In the genomic region with DNA sequence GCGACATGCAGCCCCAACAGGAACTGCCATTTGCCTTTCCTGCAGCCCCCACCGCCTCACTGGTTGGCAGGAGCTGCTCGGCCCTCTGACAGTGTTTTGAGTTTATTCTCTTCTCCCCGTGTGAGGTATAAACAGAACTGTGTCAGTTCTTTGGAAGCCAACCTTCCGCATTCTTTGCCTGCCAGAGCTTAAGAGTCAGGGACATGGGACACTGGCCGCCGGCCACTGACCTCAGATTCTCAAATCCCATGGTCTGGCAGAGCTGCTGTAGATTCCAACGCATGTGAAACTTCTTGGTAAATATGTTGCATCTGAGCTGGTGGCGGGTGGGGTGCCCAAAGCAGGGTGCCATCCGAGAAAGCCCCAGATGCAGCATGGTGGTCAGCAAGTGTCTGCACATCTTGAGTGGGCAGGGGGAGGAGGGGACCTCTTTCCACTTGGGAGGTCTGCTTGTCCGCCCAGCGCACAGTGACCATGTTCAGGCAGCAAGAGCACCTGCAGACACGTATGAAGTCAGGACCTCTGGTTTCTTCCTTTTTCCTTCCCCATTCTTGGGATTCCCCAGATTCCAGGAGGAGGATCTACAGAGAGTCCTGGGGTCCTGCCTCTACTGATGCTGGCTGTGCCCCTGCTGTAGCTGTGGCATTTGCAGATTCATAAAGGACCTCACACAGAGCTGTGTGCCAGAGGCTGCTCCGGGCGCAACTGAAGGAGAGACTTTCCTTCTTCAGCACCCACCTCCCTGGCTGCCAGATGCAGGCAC, we compare ENCODE assay signal across 20 cellular contexts. TPM values are rescaled to one million over a fixed set of nuclear protein-coding genes. Genes with fewer than 3 reads are reported as not detected.
DNase-seq lines count a peak whose midpoint lies in the region; ATAC-seq, FAIRE-seq and TF ChIP-seq lines count a peak whose summit lies in the region.
"Had no signal": no experiment of that assay in that cellular context is flagged by ENCODE, and none has a peak within 500 bp of the region (broad histone marks: within the 10 kb centered on the region; RNA-seq: fewer than 3 reads in every experiment).

No MANE protein-coding gene starts in this region.

- TF ChIP-seq RAD21 in liver (IDR thresholded peaks at IDR 0.05), result no peak
- TF ChIP-seq RAD21 in HepG2 (CRISPR knock-in tag; IDR thresholded peaks at IDR 0.05), result no peak

- H3K79me2 ChIP-seq in HepG2 (ENCODE audit: insufficient read depth, low read length), result no peaks in the 10 kb centered on the region

- H3K14ac ChIP-seq in mesenchymal stem cell (ENCODE audit: low read length in 2 of 2), result no peak overlapping the region

- H3K27ac ChIP-seq in liver (ENCODE audit: low read depth in 1 of 2, low read length in 2 of 2), result no peak overlapping the region
- H3K27ac ChIP-seq in HepG2 (ENCODE audit: extremely low read length, insufficient read depth, low read length), result no peak overlapping the region
- no peak overlapping the region for H3K27ac ChIP-seq in endodermal cell (ENCODE audit: low read depth, low read length)
- H3K27ac ChIP-seq in mesenchymal stem cell (ENCODE audit: low read length, poor library complexity, severe bottlenecking), result no peak overlapping the region

- no peak overlapping the region for H3K4ac ChIP-seq in mesenchymal stem cell (ENCODE audit: low read depth in 1 of 2, low read length in 2 of 2)

- H2BK5ac ChIP-seq in mesenchymal stem cell (ENCODE audit: low read depth, low read length, poor library complexity, severe bottlenecking), result no peak overlapping the region

- H2AK5ac ChIP-seq in mesenchymal stem cell (ENCODE audit: low read length, severe bottlenecking), result no peak overlapping the region

- H3K23ac ChIP-seq in mesenchymal stem cell (ENCODE audit: low read length in 2 of 2), result no peak overlapping the region

- DNase-seq in HepG2 (ENCODE audit: low spot score) (no peak), endodermal cell (peak; percentile 55), mesenchymal stem cell (peak; percentile 2), NCI-H510A (lab: John Stamatoyannopoulos, UW) (no peak), endothelial cell (ENCODE audit: low spot score) (no peak)
- DNase-seq in central memory CD4-positive, alpha-beta T cell, result no peak
- DNase-seq: 8988T; caudate nucleus; DMS 273 treated with DMSO at 0.1 percent for 48 hours; H9; islet precursor cell; naive thymus-derived CD8-positive, alpha-beta T cell; NCI-H345; OCI-M1; T-helper 9 cell had no signal

- no peak overlapping the region for H2BK15ac ChIP-seq in mesenchymal stem cell (ENCODE audit: low read depth, poor library complexity, severe bottlenecking)

- H3K36me3 ChIP-seq in liver (ENCODE audit: control insufficient read depth in 4 of 4, insufficient read depth in 3 of 4, low read depth in 1 of 4, low read length in 3 of 4) (no peaks in the 10 kb centered on the region), HepG2 (replicated peaks in 1 of 2; ENCODE audit: control insufficient read depth in 1 of 2, insufficient read depth in 2 of 2, low read length in 2 of 2) (no peaks in the 10 kb centered on the region), endodermal cell (ENCODE audit: control insufficient read depth, insufficient read depth, low read length) (no peaks in the 10 kb centered on the region), mesenchymal stem cell (ENCODE audit: control insufficient read depth in 1 of 2, insufficient read depth in 2 of 2, low read depth in 1 of 2, low read length in 2 of 2) (no peaks in the 10 kb centered on the region)

- no peak overlapping the region for H4K91ac ChIP-seq in mesenchymal stem cell (ENCODE audit: low read length)

- H3K27me3 Mint-ChIP-seq in endodermal cell (ENCODE audit: insufficient read depth), result peaks cover 72% of the 10 kb centered on the region
- H3K27me3 Mint-ChIP-seq in endothelial cell (ENCODE audit: unreplicated experiment), result peaks cover 23% of the 10 kb centered on the region

- H3K9me3 Mint-ChIP-seq in endodermal cell (no peaks in the 10 kb centered on the region), endothelial cell (ENCODE audit: unreplicated experiment) (no peaks in the 10 kb centered on the region)

- in situ Hi-C loops in HepG2 (cut with HindIII; ENCODE audit: extremely low pct_ligation_motif_present, low pct_unique_long_range_greater_than_20kb), result no loop called here

- ATAC-seq in HepG2 (no peak; the same call in 2 of the 3 replicates), GM19324 (IDR thresholded peaks at IDR 0.05; ENCODE audit: low FRiP score, unreplicated experiment) (no peak)
- ATAC-seq: naive thymus-derived CD8-positive, alpha-beta T cell had no signal

- H3K9ac ChIP-seq in liver (ENCODE audit: low read depth in 1 of 2, low read length in 2 of 2) (no peak overlapping the region), HepG2 (ENCODE audit: insufficient read depth, low read depth, low read length) (no peak overlapping the region), endodermal cell (ENCODE audit: extremely low read depth, low read length, poor library complexity, severe bottlenecking) (no peak overlapping the region), mesenchymal stem cell (ENCODE audit: low read length) (no peak overlapping the region)

- H3K4me3 Mint-ChIP-seq in endodermal cell (no peak overlapping the region), endothelial cell (ENCODE audit: unreplicated experiment) (no peak overlapping the region)
- H3K4me3 Mint-ChIP-seq: H9; naive thymus-derived CD8-positive, alpha-beta T cell had no signal

- no peak overlapping the region for H3K27ac Mint-ChIP-seq in endodermal cell
- H3K27ac Mint-ChIP-seq in endothelial cell (ENCODE audit: unreplicated experiment), result no peak overlapping the region

- peaks cover 2 to 13% (median 8%) of the 10 kb centered on the region in 4 donors for H3K27me3 ChIP-seq in liver (ENCODE audit: control insufficient read depth in 4 of 4, insufficient read depth in 4 of 4, low read length in 3 of 4)
- peaks cover 15 to 80% of the 10 kb centered on the region in 2 experiments for H3K27me3 ChIP-seq in HepG2 (ENCODE audit: control insufficient read depth in 1 of 2, insufficient read depth in 2 of 2, low read length in 2 of 2)
- peaks cover 55% of the 10 kb centered on the region for H3K27me3 ChIP-seq in endodermal cell (ENCODE audit: control insufficient read depth, insufficient read depth, low read length, poor library complexity, severe bottlenecking)
- H3K27me3 ChIP-seq in mesenchymal stem cell (ENCODE audit: control insufficient read depth in 1 of 2, insufficient read depth in 1 of 2, low read length in 2 of 2), result peaks cover 38 to 74% of the 10 kb centered on the region in 2 experiments

- no peak overlapping the region for H2BK120ac ChIP-seq in mesenchymal stem cell (ENCODE audit: low read depth, low read length)

- H3K4me1 Mint-ChIP-seq in endodermal cell (peaks cover 10% of the 10 kb centered on the region), endothelial cell (ENCODE audit: unreplicated experiment) (peaks cover 3% of the 10 kb centered on the region)

- no peak overlapping the region for H3K18ac ChIP-seq in mesenchymal stem cell (ENCODE audit: low read depth in 1 of 2, low read length in 2 of 2)

- no peak for TF ChIP-seq POLR2A in HepG2 (IDR thresholded peaks at IDR 0.05; ENCODE audit: insufficient read depth in 1 of 2, low read depth in 2 of 2, low read length in 2 of 2)

- H3K4me3 ChIP-seq in liver (ENCODE audit: low read depth in 1 of 3, low read length in 3 of 3), result no peak overlapping the region
- no peak overlapping the region for H3K4me3 ChIP-seq in HepG2 (replicated peaks in 1 of 3; ENCODE audit: insufficient read depth in 1 of 3, low read depth in 2 of 3, low read length in 3 of 3)
- H3K4me3 ChIP-seq in endodermal cell (ENCODE audit: low read length), result no peak overlapping the region
- H3K4me3 ChIP-seq in mesenchymal stem cell (ENCODE audit: insufficient read depth in 1 of 2, low read depth in 1 of 2, low read length in 2 of 2), result no peak overlapping the region
- H3K4me3 ChIP-seq: smooth muscle cell had no signal

- H3K4me1 ChIP-seq in liver (ENCODE audit: control insufficient read depth in 4 of 4, insufficient read depth in 4 of 4, low read length in 3 of 4) (peaks cover 0 to 2% (median 0%) of the 10 kb centered on the region in 4 donors), HepG2 (ENCODE audit: insufficient read depth, low read length) (no peaks in the 10 kb centered on the region), endodermal cell (ENCODE audit: control insufficient read depth, insufficient read depth, low read length) (no peaks in the 10 kb centered on the region), mesenchymal stem cell (ENCODE audit: control insufficient read depth, insufficient read depth, low read depth, low read length) (peaks cover 30% of the 10 kb centered on the region)

- H3K79me1 ChIP-seq in mesenchymal stem cell (replicated peaks; ENCODE audit: low read length, poor library complexity, severe bottlenecking), result no peaks in the 10 kb centered on the region

- H3K4me2 ChIP-seq in HepG2 (ENCODE audit: low read depth, low read length) (no peak overlapping the region), mesenchymal stem cell (ENCODE audit: low read length, poor library complexity, severe bottlenecking) (no peak overlapping the region)
- H3K4me2 ChIP-seq: smooth muscle cell had no signal

- FAIRE-seq in HepG2 (lab: Jason Lieb, UNC), result no peak

- no TSS peak for BruUV-seq in HepG2 (replicated peaks; lab: Mats Ljungman, UMichigan)

- no peaks in the 10 kb centered on the region for H3K9me3 ChIP-seq in liver (ENCODE audit: control insufficient read depth in 4 of 4, low read length in 3 of 4)
- no peaks in the 10 kb centered on the region for H3K9me3 ChIP-seq in HepG2 (ENCODE audit: low read length)
- H3K9me3 ChIP-seq in endodermal cell (ENCODE audit: control insufficient read depth, low read length), result no peaks in the 10 kb centered on the region
- peaks cover 4% of the 10 kb centered on the region for H3K9me3 ChIP-seq in mesenchymal stem cell (ENCODE audit: control insufficient read depth, low read length)

- WGBS in liver, result 61% methylated on average over 15 of the region's 15 CpGs
- WGBS in HepG2 (ENCODE audit: low lambda C conversion rate), result 20% methylated on average over 13 of the region's 15 CpGs
- 75 to 84% methylated on average over 13 to 15 of the region's 15 CpGs for WGBS in endodermal cell (ENCODE audit: insufficient coverage in 1 of 2, insufficient read length in 1 of 2), 2 experiments
- 66% methylated on average over 15 of the region's 15 CpGs for WGBS in mesenchymal stem cell

- H3K36me3 Mint-ChIP-seq in endodermal cell (ENCODE audit: low read depth) (no peaks in the 10 kb centered on the region), endothelial cell (ENCODE audit: low read depth, unreplicated experiment) (peaks cover under 1% of the 10 kb centered on the region)
- H3K36me3 Mint-ChIP-seq: naive thymus-derived CD8-positive, alpha-beta T cell had no signal

- TF ChIP-seq EP300 in HepG2 (IDR thresholded peaks at IDR 0.05; ENCODE audit: low read depth in 2 of 2, low read length in 2 of 2) (no peak), HepG2 (CRISPR knock-in tag; IDR thresholded peaks at IDR 0.05; ENCODE audit: borderline replicate concordance) (no peak)

- no peaks in the 10 kb centered on the region for H4K20me1 ChIP-seq in HepG2 (ENCODE audit: insufficient read depth, low read length)

- intact Hi-C loops in HepG2 (cut with micrococcal nuclease; ENCODE audit: unreplicated experiment), result no loop called here

- H2BK12ac ChIP-seq in mesenchymal stem cell (ENCODE audit: low read length in 2 of 2), result no peak overlapping the region

- H4K8ac ChIP-seq in mesenchymal stem cell (ENCODE audit: low read length), result no peak overlapping the region

- H2AFZ ChIP-seq in HepG2 (ENCODE audit: low read length), result no peak overlapping the region
- no peak overlapping the region for H2AFZ ChIP-seq in mesenchymal stem cell (ENCODE audit: low read depth, low read length)

- POLR2A ChIA-PET in HepG2 (lab: Yijun Ruan, JAX), result no interaction called here

- TF ChIP-seq CTCF in liver (IDR thresholded peaks at IDR 0.05; ENCODE audit: low read depth, low read length, missing input control) (no peak), HepG2 (CRISPR knock-in tag; IDR thresholded peaks at IDR 0.05) (no peak), endodermal cell (conservative IDR thresholded peaks at IDR 0.05) (no peak), endothelial cell (IDR thresholded peaks at IDR 0.05; ENCODE audit: unreplicated experiment) (no peak)

- CTCF ChIA-PET in HepG2 (lab: Yijun Ruan, JAX; ENCODE audit: low intra/inter-chr PET ratio, low total read pairs), result no interaction called here

RNA-seq across cellular contexts. Expression of gene ASB18, which starts 23.8 kb away (rescaled TPM):
- total RNA-seq in liver (not detected), HepG2 (2016; rRNA removed; fragmentation: Illumina TruSeq; extraction: Trizol) (not detected in 2 replicates), endodermal cell (not detected), endothelial cell (ENCODE audit: unreplicated experiment) (not detected)
- polyA plus RNA-seq in liver (not detected), HepG2 (2011; rRNA removed) (not detected in 2 replicates)
- total RNA-seq in HepG2 (2016; cell fraction: cytosol; rRNA removed; fragmentation: Illumina TruSeq; extraction: Trizol; ENCODE audit: low read depth), result not detected in 2 replicates
- total RNA-seq in HepG2 (2016; cell fraction: insoluble cytoplasmic fraction; rRNA removed; fragmentation: Illumina TruSeq; extraction: Trizol), result not detected in 2 replicates
- not detected in 2 replicates for total RNA-seq in HepG2 (2016; cell fraction: membrane; rRNA removed; fragmentation: Illumina TruSeq; extraction: Trizol)
- not detected in 2 replicates for total RNA-seq in HepG2 (2016; cell fraction: nucleus; rRNA removed; fragmentation: Illumina TruSeq; extraction: Trizol)
- not detected in 2 replicates for polyA plus RNA-seq in HepG2 (2011; cell fraction: cytosol; rRNA removed)
- polyA plus RNA-seq in HepG2 (2011; cell fraction: nucleus; rRNA removed), result not detected in 2 replicates
- not detected in 2 replicates for polyA plus RNA-seq in HepG2 (2012)
- not detected in 2 replicates for polyA plus RNA-seq in HepG2 (2016; cell fraction: cytosol; fragmentation: Illumina TruSeq; extraction: Trizol; ENCODE audit: low read depth)
- not detected in 2 replicates for polyA plus RNA-seq in HepG2 (2016; cell fraction: insoluble cytoplasmic fraction; fragmentation: Illumina TruSeq; extraction: Trizol; ENCODE audit: low read depth)
- polyA plus RNA-seq in HepG2 (2016; cell fraction: membrane; fragmentation: Illumina TruSeq; extraction: Trizol; ENCODE audit: low read depth), result not detected in 2 replicates
- not detected in 2 replicates for polyA plus RNA-seq in HepG2 (2016; cell fraction: nucleus; fragmentation: Illumina TruSeq; extraction: Trizol; ENCODE audit: insufficient read depth, low read depth)
- not detected in 2 replicates for polyA minus RNA-seq in HepG2 (2011; rRNA and poly(A)+ RNA removed; ENCODE audit: low replicate concordance)
- not detected in 2 replicates for polyA minus RNA-seq in HepG2 (2011; cell fraction: cytosol; rRNA and poly(A)+ RNA removed)
- polyA minus RNA-seq in HepG2 (2011; cell fraction: nucleus; rRNA and poly(A)+ RNA removed), result not detected in 2 replicates
- not detected for polyA plus RNA-seq in endodermal cell (2013, experiment 1 of 2)
- polyA plus RNA-seq in endodermal cell (2013, experiment 2 of 2), result not detected
- not detected for polyA plus RNA-seq in mesenchymal stem cell (2013, experiment 1 of 2)
- polyA plus RNA-seq in mesenchymal stem cell (2013, experiment 2 of 2), result not detected
- total RNA-seq: fibroblast of lung; H9; HT-29; naive thymus-derived CD8-positive, alpha-beta T cell; smooth muscle cell had no signal
- polyA plus RNA-seq: fibroblast of lung; naive thymus-derived CD8-positive, alpha-beta T cell had no signal

Comparison
In these comparisons a context has a peak if more than half of its experiments do, and no peak if none do; other contexts are left out.
1. DNase-seq: peak in endodermal cell (single experiment) and mesenchymal stem cell (single experiment); none in HepG2 (single experiment), NCI-H510A (single experiment), endothelial cell (single experiment) and central memory CD4-positive, alpha-beta T cell (single experiment).